11 cellular contexts compared by ENCODE assay signal in genomic region chr6:130760006-130760405, GRCh38.
DNase-seq lines count a peak whose midpoint lies in the region; ATAC-seq and TF ChIP-seq lines count a peak whose summit lies in the region.
"Had no signal": no experiment of that assay in that cellular context is flagged by ENCODE, and none has a peak within 500 bp of the region (broad histone marks: within the 10 kb centered on the region; RNA-seq: fewer than 3 reads in every experiment).

No MANE protein-coding gene starts in this region.

- H4K20me1 ChIP-seq in Karpas-422 (ENCODE audit: insufficient read depth, low read depth, low read length) (no peaks in the 10 kb centered on the region), mammary epithelial cell (ENCODE audit: insufficient read depth, low read length) (no peaks in the 10 kb centered on the region)

- no peak overlapping the region for H2BK15ac ChIP-seq in mesenchymal stem cell (ENCODE audit: low read depth, poor library complexity, severe bottlenecking)

- H3K9ac ChIP-seq in Karpas-422 (ENCODE audit: low read length): no peak overlapping the region
- H3K9ac ChIP-seq in mammary epithelial cell (ENCODE audit: insufficient read depth, low read length): no peak overlapping the region
- H3K9ac ChIP-seq in mesenchymal stem cell (ENCODE audit: low read length): no peak overlapping the region

- H3K79me2 ChIP-seq in Karpas-422 (ENCODE audit: low read length): no peaks in the 10 kb centered on the region
- H3K79me2 ChIP-seq in mammary epithelial cell (ENCODE audit: insufficient read depth, low read length): no peaks in the 10 kb centered on the region

- H3K4me2 ChIP-seq in Karpas-422 (ENCODE audit: low read depth, low read length, poor library complexity, severe bottlenecking) (no peak overlapping the region), mammary epithelial cell (ENCODE audit: insufficient read depth, low read depth, low read length) (no peak overlapping the region), mesenchymal stem cell (ENCODE audit: low read length, poor library complexity, severe bottlenecking) (no peak overlapping the region)

- dilution Hi-C loops in mammary epithelial cell (cut with HindIII; ENCODE audit: low sequenced_read_pairs): no loop called here

- H4K91ac ChIP-seq in mesenchymal stem cell (ENCODE audit: low read length): no peak overlapping the region

- H3K4me1 ChIP-seq in Karpas-422 (ENCODE audit: low read length) (no peaks in the 10 kb centered on the region), mammary epithelial cell (ENCODE audit: insufficient read depth, low read length) (no peaks in the 10 kb centered on the region), mesenchymal stem cell (ENCODE audit: control insufficient read depth, insufficient read depth, low read depth, low read length) (no peaks in the 10 kb centered on the region)

- CTCF ChIA-PET in mammary epithelial cell (lab: Charles Lee; ENCODE audit: low non-redundant PET): no interaction called here
- CTCF ChIA-PET in activated naive CD4-positive, alpha-beta T cell treated with anti-CD3 and anti-CD28 coated beads for 36 hours (lab: Charles Lee): interaction anchor here (1.2 kb wide), 1 partner anchor 11 kb away, joined by 3 read pairs; no protein-coding TSS in a partner anchor

- ATAC-seq in natural killer cell: no peak

- H3K27me3 ChIP-seq in Karpas-422 (ENCODE audit: low read length) (no peaks in the 10 kb centered on the region), mammary epithelial cell (ENCODE audit: insufficient read depth, low read length) (peaks cover 8% of the 10 kb centered on the region), mesenchymal stem cell (ENCODE audit: control insufficient read depth in 1 of 2, insufficient read depth in 1 of 2, low read length in 2 of 2) (peaks cover 3 to 8% of the 10 kb centered on the region in 2 experiments)

- BruUV-seq in mammary epithelial cell (replicated peaks; lab: Mats Ljungman, UMichigan): no TSS peak

- no peak overlapping the region for H3K4me3 Mint-ChIP-seq in activated naive CD4-positive, alpha-beta T cell treated with anti-CD3 and anti-CD28 coated beads for 36 hours
- no peak overlapping the region for H3K4me3 Mint-ChIP-seq in natural killer cell

- no peak overlapping the region for H2BK120ac ChIP-seq in mesenchymal stem cell (ENCODE audit: low read depth, low read length)

- H3K9me3 Mint-ChIP-seq in activated naive CD4-positive, alpha-beta T cell treated with anti-CD3 and anti-CD28 coated beads for 36 hours: no peaks in the 10 kb centered on the region
- no peaks in the 10 kb centered on the region for H3K9me3 Mint-ChIP-seq in natural killer cell

- no peaks in the 10 kb centered on the region for H3K36me3 Mint-ChIP-seq in activated naive CD4-positive, alpha-beta T cell treated with anti-CD3 and anti-CD28 coated beads for 36 hours (ENCODE audit: low read depth)
- no peaks in the 10 kb centered on the region for H3K36me3 Mint-ChIP-seq in natural killer cell

- H3K9me2 ChIP-seq in Karpas-422 (replicated peaks; ENCODE audit: insufficient read depth, low read length): no peaks in the 10 kb centered on the region

- in situ Hi-C loops in mammary epithelial cell (cut with MboI; ENCODE audit: low sequenced_read_pairs in 2 of 2): loop anchor here in 1 of 2 donors (25.0 kb wide), 1 partner anchor 698 kb away; no protein-coding TSS in a partner anchor

- H2BK5ac ChIP-seq in mesenchymal stem cell (ENCODE audit: low read depth, low read length, poor library complexity, severe bottlenecking): no peak overlapping the region

- intact Hi-C loops in mammary epithelial cell (cut with micrococcal nuclease): loop anchor here (1.0 to 5.0 kb wide), 4 partner anchors 62 to 723 kb away; no protein-coding TSS in a partner anchor
- intact Hi-C loops in activated naive CD4-positive, alpha-beta T cell treated with anti-CD3 and anti-CD28 coated beads for 36 hours (cut with micrococcal nuclease): loop anchor here (2.0 kb wide), 1 partner anchor 437 kb away; no protein-coding TSS in a partner anchor
- intact Hi-C loops in natural killer cell (cut with micrococcal nuclease): no loop called here

- H2BK12ac ChIP-seq in mesenchymal stem cell (ENCODE audit: low read length in 2 of 2): no peak overlapping the region

- H2AFZ ChIP-seq in Karpas-422 (ENCODE audit: low read length) (no peak overlapping the region), mammary epithelial cell (ENCODE audit: low read depth, low read length) (no peak overlapping the region), mesenchymal stem cell (ENCODE audit: low read depth, low read length) (no peak overlapping the region)

- DNase-seq in ELF-1 (ENCODE audit: low read depth, low spot score) (peak; percentile 50), Karpas-422 (peak; percentile 44), mammary epithelial cell (peak; percentile 47), mesenchymal stem cell (peak; percentile 70), midbrain (lab: John Stamatoyannopoulos, UW) (no peak), NCI-H446 treated with DMSO at 0.1 percent for 48 hours (lab: John Stamatoyannopoulos, UW) (no peak), natural killer cell (no peak)
- DNase-seq in activated naive CD4-positive, alpha-beta T cell treated with anti-CD3 and anti-CD28 coated beads for 36 hours: no peak
- DNase-seq: activated effector memory CD4-positive, alpha-beta T cell treated with Interleukin-2 at 50 U/mL for 16 hours; NCI-H1694 treated with DMSO at 0.1 percent for 48 hours; stimulated activated naive CD4-positive, alpha-beta T cell had no signal

- H3K4ac ChIP-seq in mesenchymal stem cell (ENCODE audit: low read depth in 1 of 2, low read length in 2 of 2): no peak overlapping the region

- TF ChIP-seq CTCF in mammary epithelial cell (conservative IDR thresholded peaks at IDR 0.05 in 1 of 2, IDR thresholded peaks at IDR 0.05 in 1 of 2; ENCODE audit: extremely low read depth in 1 of 2, insufficient read depth in 1 of 2, low read depth in 1 of 2, low read length in 2 of 2) (peak; percentile 85 to 87), natural killer cell (IDR thresholded peaks at IDR 0.05) (no peak)

- H3K9me3 ChIP-seq in Karpas-422 (ENCODE audit: low read length) (no peaks in the 10 kb centered on the region), mammary epithelial cell (replicated peaks; ENCODE audit: insufficient read depth, low read length) (no peaks in the 10 kb centered on the region), mesenchymal stem cell (ENCODE audit: control insufficient read depth, low read length) (no peaks in the 10 kb centered on the region)

- no peak overlapping the region for H3K27ac Mint-ChIP-seq in activated naive CD4-positive, alpha-beta T cell treated with anti-CD3 and anti-CD28 coated beads for 36 hours
- H3K27ac Mint-ChIP-seq in natural killer cell: no peak overlapping the region

- no peak overlapping the region for H3K18ac ChIP-seq in mesenchymal stem cell (ENCODE audit: low read depth in 1 of 2, low read length in 2 of 2)

- H3K27ac ChIP-seq in Karpas-422 (ENCODE audit: low read length) (no peak overlapping the region), mammary epithelial cell (ENCODE audit: insufficient read depth, low read depth, low read length) (no peak overlapping the region), mesenchymal stem cell (ENCODE audit: low read length, poor library complexity, severe bottlenecking) (no peak overlapping the region)

- no peak overlapping the region for H3K14ac ChIP-seq in mesenchymal stem cell (ENCODE audit: low read length in 2 of 2)

- H3K79me1 ChIP-seq in mesenchymal stem cell (replicated peaks; ENCODE audit: low read length, poor library complexity, severe bottlenecking): no peaks in the 10 kb centered on the region

- H3K23ac ChIP-seq in mesenchymal stem cell (ENCODE audit: low read length in 2 of 2): no peak overlapping the region

- WGBS in mammary epithelial cell (ENCODE audit: low coverage, missing lambda C conversion rate): 9% methylated on average over 1 of the region's 1 CpG
- WGBS in mesenchymal stem cell: no CpG with 5 or more reads among the region's 1 CpG

- no peak overlapping the region for H3K4me3 ChIP-seq in Karpas-422 (ENCODE audit: low read length)
- H3K4me3 ChIP-seq in mammary epithelial cell (replicated peaks in 1 of 3; ENCODE audit: insufficient read depth in 1 of 3, low read depth in 2 of 3, low read length in 3 of 3): no peak overlapping the region
- no peak overlapping the region for H3K4me3 ChIP-seq in mesenchymal stem cell (ENCODE audit: insufficient read depth in 1 of 2, low read depth in 1 of 2, low read length in 2 of 2)

- no peaks in the 10 kb centered on the region for H3K4me1 Mint-ChIP-seq in activated naive CD4-positive, alpha-beta T cell treated with anti-CD3 and anti-CD28 coated beads for 36 hours (ENCODE audit: low read depth)
- peaks cover 18 to 21% of the 10 kb centered on the region in 2 donors for H3K4me1 Mint-ChIP-seq in natural killer cell

- H3K27me3 Mint-ChIP-seq in activated naive CD4-positive, alpha-beta T cell treated with anti-CD3 and anti-CD28 coated beads for 36 hours (ENCODE audit: low read depth): no peaks in the 10 kb centered on the region
- H3K27me3 Mint-ChIP-seq in natural killer cell (ENCODE audit: low read depth in 2 of 2): peaks cover 0 to 9% of the 10 kb centered on the region in 2 donors

- peak overlapping the region; percentile 64 for H4K8ac ChIP-seq in mesenchymal stem cell (ENCODE audit: low read length)

- no peaks in the 10 kb centered on the region for H3K36me3 ChIP-seq in Karpas-422 (ENCODE audit: insufficient read depth, low read length)
- H3K36me3 ChIP-seq in mammary epithelial cell (ENCODE audit: insufficient read depth, low read length): no peaks in the 10 kb centered on the region
- H3K36me3 ChIP-seq in mesenchymal stem cell (ENCODE audit: control insufficient read depth in 1 of 2, insufficient read depth in 2 of 2, low read depth in 1 of 2, low read length in 2 of 2): no peaks in the 10 kb centered on the region

- no peak overlapping the region for H2AK5ac ChIP-seq in mesenchymal stem cell (ENCODE audit: low read length, severe bottlenecking)

Comparison
In these comparisons a context has a peak if more than half of its experiments do, and no peak if none do; other contexts are left out.
1. DNase-seq: peak in ELF-1 (single experiment), Karpas-422 (single experiment), mammary epithelial cell (single experiment) and mesenchymal stem cell (single experiment); none in activated naive CD4-positive, alpha-beta T cell treated with anti-CD3 and anti-CD28 coated beads for 36 hours (single experiment), midbrain (single experiment), NCI-H446 treated with DMSO at 0.1 percent for 48 hours (single experiment) and natural killer cell (single experiment).